ENCODE assay signal across 31 cellular contexts in genomic region chr12:24494401-24494800, GRCh38.
"Had no signal": no experiment of that assay in that cellular context is flagged by ENCODE, and none has a peak within 500 bp of the region (broad histone marks: within the 10 kb centered on the region; RNA-seq: fewer than 3 reads in every experiment).

No MANE protein-coding gene starts in this region.

- ATAC-seq: activated T-helper 17 cell treated with anti-CD3 and anti-CD28 coated beads, Interleukin-2, amount 50 U/mL, for 72 hours; body of pancreas; heart left ventricle; left lung; lower lobe of right lung; natural killer cell; psoas muscle; right cardiac atrium; stimulated activated naive CD8-positive, alpha-beta T cell treated with anti-CD3 and anti-CD28 coated beads, Interleukin-15, Interleukin-2, amounts not matched to agents 100 U/mL and 50 U/mL, for 24 hours had no signal

- H3K9me3 ChIP-seq: body of pancreas, heart left ventricle, left lung, lower lobe of right lung, psoas muscle, thoracic aorta had no signal

- H3K4me1 ChIP-seq: body of pancreas, left lung, lower lobe of right lung, parathyroid adenoma, psoas muscle had no signal

- H3K36me3 ChIP-seq: cardiac muscle cell, heart left ventricle, left lung, lower lobe of right lung, neural progenitor cell, thoracic aorta had no signal

- H3K27ac ChIP-seq: body of pancreas, cardiac muscle cell, heart left ventricle, left lung, lower lobe of right lung, neural progenitor cell, parathyroid adenoma, psoas muscle, thoracic aorta, VCaP had no signal

- H3K27me3 ChIP-seq: body of pancreas, cardiac muscle cell, heart left ventricle, left lung, neural progenitor cell had no signal

- H3K4me3 ChIP-seq: body of pancreas, cardiac muscle cell, heart left ventricle, left lung, lower lobe of right lung, neural progenitor cell, psoas muscle, thoracic aorta had no signal

- DNase-seq: activated CD4-positive, alpha-beta memory T cell treated with anti-CD3 and anti-CD28 coated beads for 36 hours; activated CD4-positive, alpha-beta T cell treated with anti-CD3 and anti-CD28 coated beads for 48 hours; activated CD8-positive, alpha-beta memory T cell treated with anti-CD3 and anti-CD28 coated beads, Interleukin-2, amount 50 U/mL, for 4 hours; activated gamma-delta T cell treated with Interleukin-2 at 50 U/mL for 16 hours; activated naive CD4-positive, alpha-beta T cell treated with anti-CD3 and anti-CD28 coated beads, Interleukin-2, amount 50 U/mL, for 16 hours; activated T-cell treated with anti-CD3 and anti-CD28 coated beads, Interleukin-2, amount 50 U/mL, for 24 hours; amygdala; body of pancreas; cerebellar nuclear complex; cortex of kidney; foreskin fibroblast; heart left ventricle; hypothalamus; immature natural killer cell; left lung; lower lobe of right lung; mesendoderm; natural killer cell; occipital lobe; psoas muscle; right cardiac atrium; stimulated activated CD4-positive, alpha-beta T cell treated with anti-CD3 and anti-CD28 coated beads, Interleukin-2, amount 100 ng/mL, for 48 hours; stimulated activated naive CD8-positive, alpha-beta T cell treated with anti-CD3 and anti-CD28 coated beads, Interleukin-15, Interleukin-2, amounts not matched to agents 100 U/mL and 50 U/mL, for 24 hours; T-helper 9 cell; trophoblast cell had no signal

- H3K9ac ChIP-seq: neural progenitor cell, parathyroid adenoma had no signal
